ENCODE assay signal across 1 cellular context in genomic region chr2:3683748-3684454, GRCh38.
TF ChIP-seq lines count a peak whose summit lies in the region.

No MANE protein-coding gene starts in this region.

TF ChIP-seq in HCT116, 20 proteins besides CTCF, POLR2A, EP300 and RAD21:
- TF ChIP-seq ZBTB33 (IDR thresholded peaks at IDR 0.05; ENCODE audit: extremely low read depth, insufficient replicate concordance, low read length) (no peak), CBX3 (IDR thresholded peaks at IDR 0.05; ENCODE audit: low read depth) (no peak), EGR1 (IDR thresholded peaks at IDR 0.05; ENCODE audit: low read depth) (no peak), ELF1 (IDR thresholded peaks at IDR 0.05; ENCODE audit: borderline replicate concordance, low read depth) (no peak), ZFX (IDR thresholded peaks at IDR 0.05) (no peak)
TF ChIP-seq in HCT116: peak in this region for 0.
